In genomic region chr7:80057503-80057902, GRCh38 we compare ENCODE assay signal across 33 cellular contexts.
"Had no signal": no experiment of that assay in that cellular context is flagged by ENCODE, and none has a peak within 500 bp of the region (broad histone marks: within the 10 kb centered on the region; RNA-seq: fewer than 3 reads in every experiment).

No MANE protein-coding gene starts in this region.

- H3K4me2 ChIP-seq: smooth muscle cell had no signal

- H3K4me3 ChIP-seq: gastrocnemius medialis, left lung, lower lobe of right lung, pancreas, prostate gland, sigmoid colon, smooth muscle cell, suprapubic skin, tibial artery, upper lobe of right lung had no signal

- H3K4me1 ChIP-seq: gastrocnemius medialis, left lung, lower lobe of right lung, pancreas, prostate gland, sigmoid colon, suprapubic skin, tibial artery, upper lobe of right lung had no signal

- H3K27ac ChIP-seq: gastrocnemius medialis, left lung, lower lobe of right lung, pancreas, prostate gland, sigmoid colon, suprapubic skin, tibial artery, upper lobe of right lung had no signal

- FAIRE-seq: islet of Langerhans, pancreas had no signal

- H3K9me3 ChIP-seq: gastrocnemius medialis, left lung, lower lobe of right lung, pancreas, prostate gland, suprapubic skin, tibial artery had no signal

- H3K36me3 ChIP-seq: gastrocnemius medialis, left lung, lower lobe of right lung, pancreas, prostate gland, sigmoid colon, suprapubic skin, tibial artery, upper lobe of right lung had no signal

- H3K27me3 ChIP-seq: gastrocnemius medialis, left lung, pancreas, sigmoid colon, suprapubic skin, tibial artery, upper lobe of right lung had no signal

- DNase-seq: activated CD4-positive, alpha-beta T cell treated with anti-CD3 and anti-CD28 coated beads for 4 hours; activated CD4-positive, alpha-beta T cell treated with anti-CD3 and anti-CD28 coated beads, Interleukin-2, amount 50 U/mL, for 4 hours; activated CD4-positive, CD25-positive, alpha-beta regulatory T cell; activated CD8-positive, alpha-beta memory T cell treated with anti-CD3 and anti-CD28 coated beads for 24 hours; activated gamma-delta T cell treated with Interleukin-2 at 50 U/mL for 16 hours; activated naive CD4-positive, alpha-beta T cell treated with anti-CD3 and anti-CD28 coated beads, Interleukin-2, amount 50 U/mL, for 16 hours; activated naive CD8-positive, alpha-beta T cell treated with anti-CD3 and anti-CD28 coated beads, Interleukin-2, amount 50 U/mL, for 24 hours; activated T-cell treated with anti-CD3 and anti-CD28 coated beads, Interleukin-2, amount 50 U/mL, for 1 hour; amygdala; caudate nucleus; cortex of kidney; effector memory CD8-positive, alpha-beta T cell; erythroblast; gastrocnemius medialis; glutamatergic neuron; left lung; lower lobe of right lung; mesenchymal stem cell; naive thymus-derived CD8-positive, alpha-beta T cell; nucleus accumbens; pancreas; retina; sigmoid colon; stimulated activated CD4-positive, alpha-beta T cell treated with anti-CD3 and anti-CD28 coated beads, Interleukin-1b, Interleukin-23, amount 100 ng/mL, for 48 hours; stimulated activated CD4-positive, alpha-beta T cell treated with anti-CD3 and anti-CD28 coated beads, Interleukin-4, amount 100 ng/mL, for 4 hours; stimulated activated CD8-positive, alpha-beta memory T cell treated with anti-CD3 and anti-CD28 coated beads, Interleukin-4, amount 100 ng/mL, for 48 hours; tibial artery; upper lobe of right lung had no signal

- ATAC-seq: activated naive CD8-positive, alpha-beta T cell treated with anti-CD3 and anti-CD28 coated beads, Interleukin-2, amount 50 U/mL, for 24 hours; effector memory CD8-positive, alpha-beta T cell; gastrocnemius medialis; left lung; lower lobe of right lung; naive thymus-derived CD8-positive, alpha-beta T cell; pancreas; stimulated activated memory B cell treated with anti-CD40 and anti-IgM and Interleukin-4, amounts not matched to agents 10 μg/mL and 1 μg/mL and 100 μg/mL, for 72 hours; upper lobe of right lung had no signal
